25 cellular contexts compared by ENCODE assay signal in genomic region chr13:44744880-44745633, GRCh38.
"Had no signal": no experiment of that assay in that cellular context is flagged by ENCODE, and none has a peak within 500 bp of the region (broad histone marks: within the 10 kb centered on the region; RNA-seq: fewer than 3 reads in every experiment).

No MANE protein-coding gene starts in this region.

- H3K4me1 ChIP-seq: right lobe of liver, upper lobe of left lung, vagina had no signal

- H3K36me3 Mint-ChIP-seq: activated CD4-positive, alpha-beta memory T cell treated with anti-CD3 and anti-CD28 coated beads for 36 hours; activated naive CD4-positive, alpha-beta T cell treated with anti-CD3 and anti-CD28 coated beads, Interleukin-2, amount 50 U/mL, for 24 hours had no signal

- H3K27me3 Mint-ChIP-seq: activated CD4-positive, alpha-beta memory T cell treated with anti-CD3 and anti-CD28 coated beads for 36 hours; activated naive CD8-positive, alpha-beta T cell treated with anti-CD3 and anti-CD28 coated beads, Interleukin-2, amount 50 U/mL, for 24 hours had no signal

- H3K36me3 ChIP-seq: gastroesophageal sphincter, neutrophil, right lobe of liver, thoracic aorta, upper lobe of left lung, vagina had no signal

- H3K27ac Mint-ChIP-seq: activated CD4-positive, alpha-beta memory T cell treated with anti-CD3 and anti-CD28 coated beads for 36 hours; activated CD4-positive, alpha-beta T cell treated with anti-CD3 and anti-CD28 coated beads, Interleukin-2, amount 10 ng/mL, durations not matched to agents 24 days and 14 days; activated naive CD4-positive, alpha-beta T cell treated with anti-CD3 and anti-CD28 coated beads, Interleukin-2, amount 50 U/mL, for 24 hours; activated naive CD8-positive, alpha-beta T cell treated with anti-CD3 and anti-CD28 coated beads, Interleukin-2, amount 50 U/mL, for 24 hours; activated T-helper 2 cell treated with anti-CD3 and anti-CD28 coated beads, Interferon-gamma antibody, Interleukin-2, Interleukin-4, amounts not matched to agents 10 μg/mL and 5 μg/mL and 100 μg/mL, durations not matched to agents 14 hours and 24 hours and 36 hours; nephron progenitor cell had no signal

- DNase-seq: activated CD4-positive, alpha-beta memory T cell treated with anti-CD3 and anti-CD28 coated beads for 36 hours; activated CD4-positive, alpha-beta T cell treated with anti-CD3 and anti-CD28 coated beads, Interleukin-2, amount 10 ng/mL, durations not matched to agents 24 days and 14 days; activated CD4-positive, CD25-positive, alpha-beta regulatory T cell treated with anti-CD3 and anti-CD28 coated beads, Interleukin-2, amount 50 U/mL, for 72 hours; activated naive CD8-positive, alpha-beta T cell treated with anti-CD3 and anti-CD28 coated beads, Interleukin-2, amount 50 U/mL, for 24 hours; activated T-cell treated with anti-CD3 and anti-CD28 coated beads, Interleukin-2, amount 50 U/mL, for 4 hours; amygdala; dermis blood vessel endothelial cell; effector CD4-positive, alpha-beta T cell; head of caudate nucleus; hippocampal formation; nephron progenitor cell; right lobe of liver; stimulated activated CD4-positive, alpha-beta T cell treated with anti-CD3 and anti-CD28 coated beads, Interleukin-12 subunit alpha, Interleukin-12 subunit beta, amount 100 ng/mL, for 4 hours; stimulated activated CD4-positive, alpha-beta T cell treated with anti-CD3 and anti-CD28 coated beads, Interleukin-4, amount 100 ng/mL, for 1 hour; stimulated activated naive CD8-positive, alpha-beta T cell treated with anti-CD3 and anti-CD28 coated beads, Interleukin-15, Interleukin-2, amounts not matched to agents 100 U/mL and 50 U/mL, for 24 hours; T-helper 2 cell; upper lobe of left lung had no signal

- H3K4me1 Mint-ChIP-seq: activated CD4-positive, alpha-beta T cell treated with anti-CD3 and anti-CD28 coated beads, Interleukin-2, amount 10 ng/mL, durations not matched to agents 24 days and 14 days; activated naive CD4-positive, alpha-beta T cell treated with anti-CD3 and anti-CD28 coated beads, Interleukin-2, amount 50 U/mL, for 24 hours; activated naive CD8-positive, alpha-beta T cell treated with anti-CD3 and anti-CD28 coated beads, Interleukin-2, amount 50 U/mL, for 24 hours had no signal

- ATAC-seq: activated naive CD8-positive, alpha-beta T cell treated with anti-CD3 and anti-CD28 coated beads, Interleukin-2, amount 50 U/mL, for 24 hours; activated T-cell treated with anti-CD3 and anti-CD28 coated beads, Interleukin-2, amount 50 U/mL, for 4 hours; gastroesophageal sphincter; left lobe of liver; right lobe of liver; stimulated activated naive CD8-positive, alpha-beta T cell treated with anti-CD3 and anti-CD28 coated beads, Interleukin-15, Interleukin-2, amounts not matched to agents 100 U/mL and 50 U/mL, for 24 hours had no signal

- H3K9me3 Mint-ChIP-seq: activated T-helper 2 cell treated with anti-CD3 and anti-CD28 coated beads, Interferon-gamma antibody, Interleukin-2, Interleukin-4, amounts not matched to agents 10 μg/mL and 5 μg/mL and 100 μg/mL, durations not matched to agents 14 hours and 24 hours and 36 hours had no signal

- H3K4me3 ChIP-seq: gastroesophageal sphincter, lung, right lobe of liver, thoracic aorta, upper lobe of left lung, vagina had no signal

- H3K9me3 ChIP-seq: gastroesophageal sphincter, neutrophil, right lobe of liver, thoracic aorta, upper lobe of left lung, vagina had no signal

- H3K4me3 Mint-ChIP-seq: activated CD4-positive, alpha-beta memory T cell treated with anti-CD3 and anti-CD28 coated beads for 36 hours; activated CD4-positive, alpha-beta T cell treated with anti-CD3 and anti-CD28 coated beads, Interleukin-2, amount 10 ng/mL, durations not matched to agents 24 days and 14 days; activated naive CD4-positive, alpha-beta T cell treated with anti-CD3 and anti-CD28 coated beads, Interleukin-2, amount 50 U/mL, for 24 hours; activated naive CD8-positive, alpha-beta T cell treated with anti-CD3 and anti-CD28 coated beads, Interleukin-2, amount 50 U/mL, for 24 hours; activated T-cell treated with anti-CD3 and anti-CD28 coated beads, Interleukin-2, amount 50 U/mL, for 4 hours; nephron progenitor cell had no signal

- H3K27ac ChIP-seq: gastroesophageal sphincter, neutrophil, right lobe of liver, thoracic aorta, upper lobe of left lung, vagina had no signal

- H3K27me3 ChIP-seq: gastroesophageal sphincter, neutrophil, right lobe of liver, upper lobe of left lung, vagina had no signal
